17 cellular contexts compared by ENCODE assay signal in genomic region chr10:44853796-44854195, GRCh38. TPM values are rescaled to one million over a fixed set of nuclear protein-coding genes. Genes with fewer than 3 reads are reported as not detected.
DNase-seq lines count a peak whose midpoint lies in the region; ATAC-seq, FAIRE-seq and TF ChIP-seq lines count a peak whose summit lies in the region.
"Had no signal": no experiment of that assay in that cellular context is flagged by ENCODE, and none has a peak within 500 bp of the region (broad histone marks: within the 10 kb centered on the region; RNA-seq: fewer than 3 reads in every experiment).

No MANE protein-coding gene starts in this region.

- H2BK12ac ChIP-seq in mesenchymal stem cell (ENCODE audit: low read length in 2 of 2), result no peak overlapping the region

- DNase-seq in IMR-90, result no peak
- no peak for DNase-seq in mesenchymal stem cell
- DNase-seq in urothelium cell line (ENCODE audit: low spot score), result no peak
- no peak for DNase-seq in NCI-H1417 (lab: John Stamatoyannopoulos, UW)
- no peak for DNase-seq in Karpas-422
- DNase-seq in immature natural killer cell, result no peak
- DNase-seq: BE2C; CD4-positive, alpha-beta memory T cell; GF-D8 had no signal

- peak; percentile 13 for FAIRE-seq in urothelium cell line (lab: Jason Lieb, UNC)
- FAIRE-seq: A204.1, H54, K562 had no signal

- peaks cover 0 to 7% (median 5%) of the 10 kb centered on the region in 11 experiments; a peak in 10 of 22 replicates for H3K9me3 ChIP-seq in BLaER1 treated with 17β-estradiol and CSF1 and Interleukin-3, amounts not matched to agents 10 nM and 100 nM (replicated peaks in 1 of 11)
- H3K9me3 ChIP-seq in IMR-90 (ENCODE audit: control insufficient read depth, insufficient read depth, low read length) (peaks cover 3% of the 10 kb centered on the region; the same call in 1 of the 2 replicates), mesenchymal stem cell (ENCODE audit: control insufficient read depth, low read length) (peaks cover 6% of the 10 kb centered on the region), Karpas-422 (ENCODE audit: low read length) (no peaks in the 10 kb centered on the region)
- H3K9me3 ChIP-seq: BE2C had no signal

- H3K56ac ChIP-seq in IMR-90 (ENCODE audit: extremely low read depth, insufficient read depth, low read length), result no peak overlapping the region

- no peak overlapping the region for H2BK5ac ChIP-seq in IMR-90 (ENCODE audit: low read depth, low read length, poor library complexity, severe bottlenecking)
- H2BK5ac ChIP-seq in mesenchymal stem cell (ENCODE audit: low read depth, low read length, poor library complexity, severe bottlenecking), result no peak overlapping the region

- no peak overlapping the region for H4K5ac ChIP-seq in IMR-90 (ENCODE audit: low read depth, low read length)

- ATAC-seq in IMR-90 (ENCODE audit: low read depth), result no peak
- ATAC-seq: K562 had no signal

- CTCF ChIA-PET in IMR-90 (lab: Yijun Ruan, JAX), result interaction anchor here (0.6 to 1.3 kb wide), 7 partner anchors 8 to 1181 kb away, joined by 3 to 6 read pairs (median 5); no protein-coding TSS in a partner anchor

- H2BK120ac ChIP-seq in IMR-90 (ENCODE audit: low read depth, low read length) (no peak overlapping the region), mesenchymal stem cell (ENCODE audit: low read depth, low read length) (no peak overlapping the region)

- POLR2A ChIA-PET in IMR-90 (lab: Charles Lee; ENCODE audit: unreplicated experiment), result interaction anchor here (0.6 kb wide), 1 partner anchor 451 kb away, joined by 5 read pairs; no protein-coding TSS in a partner anchor

- no peak overlapping the region for H3K4me3 Mint-ChIP-seq in immature natural killer cell
- H3K4me3 Mint-ChIP-seq: CD14-positive monocyte; CD4-positive, alpha-beta memory T cell; HFFc6 had no signal

- dilution Hi-C loops in IMR-90 (cut with HindIII; ENCODE audit: low sequenced_read_pairs, unreplicated experiment), result no loop called here

- no peak overlapping the region for H3K14ac ChIP-seq in IMR-90 (replicated peaks; ENCODE audit: low read depth, low read length)
- H3K14ac ChIP-seq in mesenchymal stem cell (ENCODE audit: low read length in 2 of 2), result no peak overlapping the region

- no peaks in the 10 kb centered on the region for H3K4me1 Mint-ChIP-seq in immature natural killer cell
- H3K4me1 Mint-ChIP-seq: CD14-positive monocyte; CD4-positive, alpha-beta memory T cell had no signal

- no peaks in the 10 kb centered on the region for H3K36me3 ChIP-seq in BLaER1 treated with 17β-estradiol and CSF1 and Interleukin-3, amounts not matched to agents 10 nM and 100 nM
- H3K36me3 ChIP-seq in IMR-90 (ENCODE audit: control insufficient read depth, insufficient read depth, low read length) (no peaks in the 10 kb centered on the region), mesenchymal stem cell (ENCODE audit: control insufficient read depth in 1 of 2, insufficient read depth in 2 of 2, low read depth in 1 of 2, low read length in 2 of 2) (no peaks in the 10 kb centered on the region), Karpas-422 (ENCODE audit: insufficient read depth, low read length) (no peaks in the 10 kb centered on the region)
- H3K36me3 ChIP-seq: BE2C had no signal

- H3K9ac ChIP-seq in BLaER1 treated with 17β-estradiol and CSF1 and Interleukin-3, amounts not matched to agents 10 nM and 100 nM, result peak overlapping the region in 1 of 11 experiments; percentile 21; a peak in 1 of 22 replicates
- H3K9ac ChIP-seq in IMR-90 (ENCODE audit: low read depth, low read length) (no peak overlapping the region), mesenchymal stem cell (ENCODE audit: low read length) (no peak overlapping the region), Karpas-422 (ENCODE audit: low read length) (no peak overlapping the region)

- H2BK15ac ChIP-seq in IMR-90 (ENCODE audit: low read depth, low read length), result no peak overlapping the region; the same call in 2 of the 3 replicates
- H2BK15ac ChIP-seq in mesenchymal stem cell (ENCODE audit: low read depth, poor library complexity, severe bottlenecking), result no peak overlapping the region

- H3K9me1 ChIP-seq in IMR-90 (ENCODE audit: insufficient read depth, low read length), result no peaks in the 10 kb centered on the region

- no peak overlapping the region for H2BK20ac ChIP-seq in IMR-90 (ENCODE audit: low read depth, low read length)

- no peak overlapping the region for H3K4me3 ChIP-seq in BLaER1 treated with 17β-estradiol and CSF1 and Interleukin-3, amounts not matched to agents 10 nM and 100 nM
- H3K4me3 ChIP-seq in IMR-90 (ENCODE audit: insufficient read depth, low read depth, low read length) (no peak overlapping the region), mesenchymal stem cell (ENCODE audit: insufficient read depth in 1 of 2, low read depth in 1 of 2, low read length in 2 of 2) (no peak overlapping the region), Karpas-422 (ENCODE audit: low read length) (no peak overlapping the region)
- H3K4me3 ChIP-seq: K562 had no signal

- no peak overlapping the region for H2AK5ac ChIP-seq in IMR-90 (ENCODE audit: low read depth, low read length)
- peak overlapping the region; percentile 38 for H2AK5ac ChIP-seq in mesenchymal stem cell (ENCODE audit: low read length, severe bottlenecking)

- no peaks in the 10 kb centered on the region for H4K20me1 ChIP-seq in BLaER1 treated with 17β-estradiol and CSF1 and Interleukin-3, amounts not matched to agents 10 nM and 100 nM
- no peaks in the 10 kb centered on the region for H4K20me1 ChIP-seq in IMR-90 (ENCODE audit: insufficient read depth, low read length)
- H4K20me1 ChIP-seq in Karpas-422 (ENCODE audit: insufficient read depth, low read depth, low read length), result no peaks in the 10 kb centered on the region

- H3K79me1 ChIP-seq in IMR-90 (ENCODE audit: low read depth in 1 of 2, low read length in 2 of 2) (no peaks in the 10 kb centered on the region), mesenchymal stem cell (replicated peaks; ENCODE audit: low read length, poor library complexity, severe bottlenecking) (no peaks in the 10 kb centered on the region)

- H3K9me3 Mint-ChIP-seq in immature natural killer cell, result no peaks in the 10 kb centered on the region
- H3K9me3 Mint-ChIP-seq: CD4-positive, alpha-beta memory T cell had no signal

- no peak overlapping the region for H3K27ac Mint-ChIP-seq in immature natural killer cell
- H3K27ac Mint-ChIP-seq: CD4-positive, alpha-beta memory T cell; HFFc6 had no signal

- H2AFZ ChIP-seq in IMR-90 (replicated peaks; ENCODE audit: low read length, poor library complexity), result no peak overlapping the region
- H2AFZ ChIP-seq in mesenchymal stem cell (ENCODE audit: low read depth, low read length), result no peak overlapping the region
- H2AFZ ChIP-seq in Karpas-422 (ENCODE audit: low read length), result no peak overlapping the region

- H3K4me2 ChIP-seq in BLaER1 treated with 17β-estradiol and CSF1 and Interleukin-3, amounts not matched to agents 10 nM and 100 nM, result peak overlapping the region in 9 of 11 experiments; percentile 0 to 83 (median 54); a peak in 15 of 22 replicates
- H3K4me2 ChIP-seq in IMR-90 (ENCODE audit: low read depth, low read length) (no peak overlapping the region), mesenchymal stem cell (ENCODE audit: low read length, poor library complexity, severe bottlenecking) (no peak overlapping the region), Karpas-422 (ENCODE audit: low read depth, low read length, poor library complexity, severe bottlenecking) (no peak overlapping the region)

- no peak overlapping the region for H4K8ac ChIP-seq in IMR-90 (ENCODE audit: low read depth in 2 of 2, low read length in 2 of 2)
- no peak overlapping the region for H4K8ac ChIP-seq in mesenchymal stem cell (ENCODE audit: low read length)

- BruUV-seq in IMR-90 (replicated peaks; lab: Mats Ljungman, UMichigan), result no TSS peak

- no peaks in the 10 kb centered on the region for H3K9me2 ChIP-seq in Karpas-422 (replicated peaks; ENCODE audit: insufficient read depth, low read length)

- H2AK9ac ChIP-seq in IMR-90 (replicated peaks; ENCODE audit: low read depth, low read length, poor library complexity), result no peak overlapping the region

- TF ChIP-seq RAD21 in IMR-90 (IDR thresholded peaks at IDR 0.05; ENCODE audit: low read length), result no peak

- H3K4ac ChIP-seq in IMR-90 (ENCODE audit: low read depth, low read length) (0 out of 2 replicates have a peak overlapping the region, but pooled peaks have one; percentile 4), mesenchymal stem cell (ENCODE audit: low read depth in 1 of 2, low read length in 2 of 2) (no peak overlapping the region)

- intact Hi-C loops in IMR-90 (cut with micrococcal nuclease), result loop anchor here (10.0 kb wide), 2 partner anchors 119 to 289 kb away; no protein-coding TSS in a partner anchor

- TF ChIP-seq POLR2A in IMR-90 (IDR thresholded peaks at IDR 0.05; ENCODE audit: low read depth, low read length), result no peak

- H3K23ac ChIP-seq in IMR-90 (ENCODE audit: low read depth, low read length) (no peak overlapping the region), mesenchymal stem cell (ENCODE audit: low read length in 2 of 2) (no peak overlapping the region)

- no peaks in the 10 kb centered on the region for H3K79me2 ChIP-seq in Karpas-422 (ENCODE audit: low read length)

- H3K27ac ChIP-seq in BLaER1 treated with 17β-estradiol and CSF1 and Interleukin-3, amounts not matched to agents 10 nM and 100 nM, result no peak overlapping the region
- H3K27ac ChIP-seq in IMR-90 (ENCODE audit: insufficient read depth, low read length) (no peak overlapping the region), mesenchymal stem cell (ENCODE audit: low read length, poor library complexity, severe bottlenecking) (no peak overlapping the region), Karpas-422 (ENCODE audit: low read length) (no peak overlapping the region)
- H3K27ac ChIP-seq: HL-60 had no signal

- H4K91ac ChIP-seq in IMR-90 (ENCODE audit: insufficient read depth, low read depth, low read length), result no peak overlapping the region
- H4K91ac ChIP-seq in mesenchymal stem cell (ENCODE audit: low read length), result no peak overlapping the region

- H3K18ac ChIP-seq in IMR-90 (ENCODE audit: low read depth, low read length) (no peak overlapping the region), mesenchymal stem cell (ENCODE audit: low read depth in 1 of 2, low read length in 2 of 2) (no peak overlapping the region)

- H3K27me3 ChIP-seq in BLaER1 treated with 17β-estradiol and CSF1 and Interleukin-3, amounts not matched to agents 10 nM and 100 nM, result no peaks in the 10 kb centered on the region
- H3K27me3 ChIP-seq in IMR-90 (ENCODE audit: control insufficient read depth, insufficient read depth, low read length) (no peaks in the 10 kb centered on the region), mesenchymal stem cell (ENCODE audit: control insufficient read depth in 1 of 2, insufficient read depth in 1 of 2, low read length in 2 of 2) (no peaks in the 10 kb centered on the region), Karpas-422 (ENCODE audit: low read length) (no peaks in the 10 kb centered on the region)
- H3K27me3 ChIP-seq: BE2C had no signal

- peaks cover 5 to 57% (median 50%) of the 10 kb centered on the region in 10 experiments; a peak in 17 of 20 replicates for H3K4me1 ChIP-seq in BLaER1 treated with 17β-estradiol and CSF1 and Interleukin-3, amounts not matched to agents 10 nM and 100 nM
- no peaks in the 10 kb centered on the region; the same call in 1 of the 2 replicates for H3K4me1 ChIP-seq in IMR-90 (ENCODE audit: control insufficient read depth, insufficient read depth, low read length)
- peaks cover 19% of the 10 kb centered on the region for H3K4me1 ChIP-seq in mesenchymal stem cell (ENCODE audit: control insufficient read depth, insufficient read depth, low read depth, low read length)
- no peaks in the 10 kb centered on the region for H3K4me1 ChIP-seq in Karpas-422 (ENCODE audit: low read length)
- H3K4me1 ChIP-seq: BE2C had no signal

- no peaks in the 10 kb centered on the region for H3K36me3 Mint-ChIP-seq in immature natural killer cell
- H3K36me3 Mint-ChIP-seq: CD14-positive monocyte; CD4-positive, alpha-beta memory T cell had no signal

- H3K27me3 Mint-ChIP-seq in immature natural killer cell (ENCODE audit: low read depth in 3 of 3), result peaks cover 0 to 3% (median 0%) of the 10 kb centered on the region in 3 donors
- H3K27me3 Mint-ChIP-seq: CD4-positive, alpha-beta memory T cell had no signal

- in situ Hi-C loops in IMR-90 (cut with MboI; ENCODE audit: low sequenced_read_pairs), result loop anchor here (25.0 kb wide), 1 partner anchor 791 kb away; no protein-coding TSS in a partner anchor

- no peak for TF ChIP-seq CTCF in IMR-90 (conservative IDR thresholded peaks at IDR 0.05; ENCODE audit: low read depth, low read length)

- WGBS in IMR-90 (ENCODE audit: extremely low coverage in 2 of 2, insufficient read length in 1 of 2), 2 experiments, result 86% methylated on average over 1 of the region's 6 CpGs; no CpG with 5 or more reads in 1 of the 2 experiments
- WGBS in mesenchymal stem cell, result 93% methylated on average over 5 of the region's 6 CpGs

RNA-seq across cellular contexts. Expression of gene TMEM72, which starts 57.3 kb away (rescaled TPM):
- total RNA-seq in IMR-90 (2012; rRNA removed), result not detected in 2 replicates
- polyA plus RNA-seq in IMR-90 (2012; rRNA removed), result not detected in 2 replicates
- polyA plus RNA-seq in IMR-90 (2012; cell fraction: cytosol; rRNA removed), result not detected in 2 replicates
- not detected in 2 replicates for polyA plus RNA-seq in IMR-90 (2012; cell fraction: nucleus; rRNA removed; ENCODE audit: low replicate concordance)
- polyA plus RNA-seq in mesenchymal stem cell (2013, experiment 1 of 2), result 0.23 TPM
- polyA plus RNA-seq in mesenchymal stem cell (2013, experiment 2 of 2), result 0.11 TPM
- not detected in 2 replicates for total RNA-seq in Karpas-422 (2014; rRNA removed; shearing (Covaris generic); ENCODE audit: low replicate concordance)
- polyA plus RNA-seq in immature natural killer cell, result not detected
- total RNA-seq: CD4-positive, alpha-beta memory T cell; HFFc6; HT1080; K562 had no signal
- polyA plus RNA-seq: CD14-positive monocyte; CD4-positive, alpha-beta memory T cell; K562 had no signal

Comparison
In these comparisons a context has a peak if more than half of its experiments do, and no peak if none do; other contexts are left out.
1. H3K4me2 ChIP-seq: peak in BLaER1 treated with 17β-estradiol and CSF1 and Interleukin-3, amounts not matched to agents 10 nM and 100 nM (9 of 11); none in IMR-90 (single experiment), mesenchymal stem cell (single experiment) and Karpas-422 (single experiment).